1 cellular context compared by ENCODE assay signal in genomic region chr5:179732412-179732917, GRCh38.
TF ChIP-seq lines count a peak whose summit lies in the region.

Gene MAML1 (plus strand): TSS chr5:179732822. CDS start chr5:179733113, 291 bp downstream.

TF ChIP-seq in HepG2, 621 proteins besides CTCF, POLR2A, EP300 and RAD21 (continued from another document and continues in another):
- TF ChIP-seq ZBTB14 (CRISPR knock-in tag; IDR thresholded peaks at IDR 0.05) = peak; percentile 94
- peak; percentile 96 for TF ChIP-seq YY1 (IDR thresholded peaks at IDR 0.05; ENCODE audit: insufficient read depth, insufficient replicate concordance, low read depth, low read length)
- peak; percentile 74 for TF ChIP-seq TGIF2 (CRISPR knock-in tag; IDR thresholded peaks at IDR 0.05)
- TF ChIP-seq ERF (CRISPR knock-in tag; IDR thresholded peaks at IDR 0.05) = peak; percentile 41; the same call in 1 of the 2 replicates
- TF ChIP-seq ZNF17 (CRISPR knock-in tag; IDR thresholded peaks at IDR 0.05) = no peak
- peak; percentile 90 for TF ChIP-seq GMEB2 (CRISPR knock-in tag; IDR thresholded peaks at IDR 0.05; ENCODE audit: low read depth)
- TF ChIP-seq SOX6 (IDR thresholded peaks at IDR 0.05) = no peak
- TF ChIP-seq SOX6 (CRISPR knock-in tag; IDR thresholded peaks at IDR 0.05) = peak; percentile 47; the same call in 1 of the 2 replicates
- TF ChIP-seq POLR2AphosphoS5 (IDR thresholded peaks at IDR 0.05; ENCODE audit: low read depth, low read length) = peak; percentile 77
- TF ChIP-seq MED8 (CRISPR knock-in tag; IDR thresholded peaks at IDR 0.05; ENCODE audit: insufficient replicate concordance) = peak; percentile 59
- TF ChIP-seq MYPOP (CRISPR knock-in tag; IDR thresholded peaks at IDR 0.05) = peak; percentile 54
- TF ChIP-seq HNRNPLL (IDR thresholded peaks at IDR 0.05; ENCODE audit: low read depth, low read length, poor library complexity, severe bottlenecking) = peak; percentile 84
- peak; percentile 74 for TF ChIP-seq HDAC1 (CRISPR knock-in tag; IDR thresholded peaks at IDR 0.05)
- TF ChIP-seq ZFYVE20 (CRISPR knock-in tag; IDR thresholded peaks at IDR 0.05; ENCODE audit: borderline replicate concordance, low read depth) = no peak
- no peak for TF ChIP-seq TP53 (CRISPR knock-in tag; conservative IDR thresholded peaks at IDR 0.05)
- 0 out of 2 replicates have a peak, but pooled peaks have one; percentile 52 for TF ChIP-seq DZIP1 (CRISPR knock-in tag; IDR thresholded peaks at IDR 0.05)
- TF ChIP-seq RARA (CRISPR knock-in tag; IDR thresholded peaks at IDR 0.05) = peak; percentile 23; the same call in 1 of the 2 replicates
- TF ChIP-seq CBFB (CRISPR knock-in tag; IDR thresholded peaks at IDR 0.05) = no peak; the same call in 1 of the 2 replicates
- peak; percentile 95 for TF ChIP-seq SP4 (CRISPR knock-in tag; IDR thresholded peaks at IDR 0.05)
- no peak for TF ChIP-seq ZNF577 (CRISPR knock-in tag; IDR thresholded peaks at IDR 0.05; ENCODE audit: borderline replicate concordance, low read depth)
- TF ChIP-seq ZNF512B (CRISPR knock-in tag; IDR thresholded peaks at IDR 0.05; ENCODE audit: borderline replicate concordance) = no peak
- 0 out of 2 replicates have a peak, but pooled peaks have one; percentile 15 for TF ChIP-seq ZNF773 (CRISPR knock-in tag; IDR thresholded peaks at IDR 0.05; ENCODE audit: borderline replicate concordance)
- peak in 1 of 2 experiments; percentile 70; a peak in 2 of 4 replicates for TF ChIP-seq HMGXB4 (CRISPR knock-in tag; IDR thresholded peaks at IDR 0.05; ENCODE audit: borderline replicate concordance in 1 of 2, low read depth in 1 of 2)
- peak; percentile 88 for TF ChIP-seq CREB1 (IDR thresholded peaks at IDR 0.05)
- TF ChIP-seq CREB1 (CRISPR knock-in tag; IDR thresholded peaks at IDR 0.05) = peak; percentile 92
- TF ChIP-seq ZNF569 (CRISPR knock-in tag; IDR thresholded peaks at IDR 0.05; ENCODE audit: borderline replicate concordance) = no peak
- TF ChIP-seq KAT2B (IDR thresholded peaks at IDR 0.05; ENCODE audit: borderline replicate concordance, low read depth, low read length) = no peak
- TF ChIP-seq PCBP1 (IDR thresholded peaks at IDR 0.05; ENCODE audit: borderline replicate concordance, low read depth, low read length) = 0 out of 2 replicates have a peak, but pooled peaks have one; percentile 58
- peak in 1 of 2 experiments; percentile 64; a peak in 2 of 4 replicates for TF ChIP-seq KLF16 (CRISPR knock-in tag; IDR thresholded peaks at IDR 0.05)
- peak; percentile 86 for TF ChIP-seq TAF15 (IDR thresholded peaks at IDR 0.05; ENCODE audit: low read depth, low read length, poor library complexity, severe bottlenecking)
- peak; percentile 23 for TF ChIP-seq SRSF1 (optimal IDR thresholded peaks at IDR 0.05; ENCODE audit: low read depth, low read length)
- peak; percentile 28; the same call in 1 of the 2 replicates for TF ChIP-seq TFAP4 (IDR thresholded peaks at IDR 0.05; ENCODE audit: borderline replicate concordance, low read depth)
- peak; percentile 69; the same call in 1 of the 3 replicates for TF ChIP-seq MXI1 (IDR thresholded peaks at IDR 0.05; ENCODE audit: borderline replicate concordance, low read depth, low read length)
- no peak for TF ChIP-seq YEATS4 (CRISPR knock-in tag; IDR thresholded peaks at IDR 0.05; ENCODE audit: borderline replicate concordance)
- peak; percentile 47; the same call in 1 of the 2 replicates for TF ChIP-seq ETV5 (CRISPR knock-in tag; IDR thresholded peaks at IDR 0.05; ENCODE audit: borderline replicate concordance)
- no peak for TF ChIP-seq ZNF556 (CRISPR knock-in tag; IDR thresholded peaks at IDR 0.05; ENCODE audit: borderline replicate concordance)
- no peak for TF ChIP-seq SOX13 (IDR thresholded peaks at IDR 0.05)
- peak in 1 of 2 experiments; percentile 14; a peak in 1 of 4 replicates for TF ChIP-seq SOX13 (CRISPR knock-in tag; conservative IDR thresholded peaks at IDR 0.05 in 1 of 2, IDR thresholded peaks at IDR 0.05 in 1 of 2)
- TF ChIP-seq SRY (CRISPR knock-in tag; IDR thresholded peaks at IDR 0.05) = 0 out of 2 replicates have a peak, but pooled peaks have one; percentile 57
